9 cellular contexts compared by ENCODE assay signal in the genomic region with DNA sequence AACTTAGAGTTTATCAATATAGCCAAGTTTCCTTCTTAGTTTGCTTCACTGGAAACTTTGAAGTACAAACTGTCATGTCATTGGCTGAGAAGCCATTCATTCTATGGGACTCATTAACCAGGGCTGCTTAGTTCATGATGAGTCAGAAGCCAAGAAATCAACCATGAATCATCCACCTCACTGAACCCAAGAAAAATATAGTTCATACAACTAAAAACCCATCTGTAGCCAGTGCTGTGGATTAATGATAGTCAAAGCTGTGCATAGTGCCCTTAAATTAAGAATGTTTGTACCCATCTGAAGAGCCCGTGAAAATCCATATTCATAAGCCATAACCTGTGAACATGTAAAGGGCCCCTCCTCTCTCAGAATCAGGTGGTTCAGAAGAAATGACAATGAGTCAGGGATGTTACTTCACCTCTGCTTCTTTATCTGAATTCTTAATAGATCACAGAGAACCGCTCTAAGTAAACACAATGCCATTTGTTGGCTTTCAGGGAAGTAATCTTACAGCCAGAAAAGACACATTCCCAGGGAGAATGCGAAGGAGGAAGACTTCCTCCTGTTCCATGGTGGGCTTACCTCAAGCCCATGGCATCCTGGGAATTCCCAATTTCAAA. TPM values are rescaled to one million over a fixed set of nuclear protein-coding genes. Genes with fewer than 3 reads are reported as not detected.
DNase-seq lines count a peak whose midpoint lies in the region; ATAC-seq, FAIRE-seq and TF ChIP-seq lines count a peak whose summit lies in the region.
"Had no signal": no experiment of that assay in that cellular context is flagged by ENCODE, and none has a peak within 500 bp of the region (broad histone marks: within the 10 kb centered on the region; RNA-seq: fewer than 3 reads in every experiment).

No MANE protein-coding gene starts in this region.

- TF ChIP-seq EP300 in K562 (IDR thresholded peaks at IDR 0.05; ENCODE audit: low read length), result no peak

- no peaks in the 10 kb centered on the region for H3K9me3 ChIP-seq in K562 (replicated peaks; ENCODE audit: control insufficient read depth, insufficient read depth, low read depth, low read length)

- in situ Hi-C loops in K562 (cut with MboI), result no loop called here

- no peaks in the 10 kb centered on the region for H3K36me3 ChIP-seq in K562 (ENCODE audit: control insufficient read depth, insufficient read depth, low read length)

- H3K4me2 ChIP-seq in K562 (ENCODE audit: insufficient read depth, low read length), result no peak overlapping the region

- H3K9me1 ChIP-seq in K562 (ENCODE audit: control insufficient read depth, insufficient read depth, low read length), result no peaks in the 10 kb centered on the region

- no peak for TF ChIP-seq CTCF in GM10266 (IDR thresholded peaks at IDR 0.05; ENCODE audit: control insufficient read depth, insufficient read depth, low read depth, missing control alignments)
- no peak for TF ChIP-seq CTCF in K562 (IDR thresholded peaks at IDR 0.05 in 2 of 3, conservative IDR thresholded peaks at IDR 0.05 in 1 of 3; ENCODE audit: insufficient read depth in 2 of 3, low read depth in 1 of 3, low read length in 3 of 3)

- no TSS peak for BruUV-seq in K562 (replicated peaks; lab: Mats Ljungman, UMichigan)

- H3K9ac ChIP-seq in K562 (ENCODE audit: insufficient read depth in 1 of 2, low read depth in 2 of 2, low read length in 2 of 2), result no peak overlapping the region

- CTCF ChIA-PET in K562 (lab: Yijun Ruan, JAX; ENCODE audit: low intra/inter-chr PET ratio), result no interaction called here

- no peak for TF ChIP-seq POLR2A in K562 (conservative IDR thresholded peaks at IDR 0.05)

- peaks cover 0 to 2% of the 10 kb centered on the region in 2 experiments; a peak in 1 of 5 replicates for H3K4me1 ChIP-seq in K562 (replicated peaks in 1 of 2; ENCODE audit: control insufficient read depth in 2 of 2, insufficient read depth in 2 of 2, low read length in 2 of 2)

- WGBS in K562 (ENCODE audit: insufficient coverage, low coverage, missing lambda C conversion rate), result 0% methylated on average over 3 of the region's 3 CpGs

- intact Hi-C loops in K562 (cut with micrococcal nuclease), result no loop called here
- intact Hi-C loops in posterior vena cava (cut with DNase I), result no loop called here

- no peak for TF ChIP-seq RAD21 in K562 (CRISPR knock-in tag; conservative IDR thresholded peaks at IDR 0.05 in 1 of 2, IDR thresholded peaks at IDR 0.05 in 1 of 2)

- peak; percentile 87 for ATAC-seq in GM21576 (IDR thresholded peaks at IDR 0.05; ENCODE audit: unreplicated experiment)
- ATAC-seq in K562, result no peak

- H4K20me1 ChIP-seq in K562 (replicated peaks; ENCODE audit: control insufficient read depth, insufficient read depth, low read length), result no peaks in the 10 kb centered on the region

- DNase-seq in GM10266 (ENCODE audit: extremely low spot score) (peak; percentile 35), HTR-8/SVneo (ENCODE audit: insufficient read length, low spot score) (peak; percentile 90), K562 (ENCODE audit: extremely low read depth in 1 of 4, low spot score in 3 of 4) (peak in 2 of 4 experiments; percentile 5 to 15), pulmonary artery endothelial cell (ENCODE audit: low read depth, low spot score) (peak; percentile 76), D341Med (ENCODE audit: low spot score) (no peak), posterior vena cava (ENCODE audit: low spot score) (no peak), DMS79 treated with DMSO at 0.1 percent for 48 hours (lab: John Stamatoyannopoulos, UW) (no peak)

- no peak overlapping the region for H3K27ac ChIP-seq in K562 (ENCODE audit: extremely low read depth, low read depth, low read length)

- no peak overlapping the region for H2AFZ ChIP-seq in K562 (ENCODE audit: low read depth, low read length)

- FAIRE-seq in HTR-8/SVneo (lab: Jason Lieb, UNC), result peak; percentile 88
- FAIRE-seq in K562 (lab: Jason Lieb, UNC), result peak; percentile 55

- H3K27me3 ChIP-seq in K562 (ENCODE audit: control insufficient read depth in 2 of 2, insufficient read depth in 2 of 2, low read length in 2 of 2), result no peaks in the 10 kb centered on the region

- H3K79me2 ChIP-seq in K562 (ENCODE audit: control insufficient read depth, insufficient read depth, low read length), result no peaks in the 10 kb centered on the region

- no peak overlapping the region for H3K4me3 ChIP-seq in K562

- POLR2A ChIA-PET in K562 (lab: Yijun Ruan, JAX), result no interaction called here

TF ChIP-seq in K562, 482 proteins besides CTCF, POLR2A, EP300 and RAD21 (continues in another document):
- TF ChIP-seq FOSL1 (tag; conservative IDR thresholded peaks at IDR 0.05) (peak; percentile 99), SLC30A9 (CRISPR knock-in tag; IDR thresholded peaks at IDR 0.05) (no peak), MEIS2 (IDR thresholded peaks at IDR 0.05; ENCODE audit: partially characterized antibody) (peak; percentile 14), BACH1 (tag; IDR thresholded peaks at IDR 0.05) (peak; percentile 65; the same call in 1 of the 2 replicates), FOXA3 (CRISPR knock-in tag; conservative IDR thresholded peaks at IDR 0.05 in 1 of 2, IDR thresholded peaks at IDR 0.05 in 1 of 2) (peak in 1 of 2 experiments; percentile 70; a peak in 2 of 4 replicates), JUND (IDR thresholded peaks at IDR 0.05; ENCODE audit: borderline replicate concordance, low read depth, low read length) (peak; percentile 74; the same call in 1 of the 2 replicates), JUND (tag; IDR thresholded peaks at IDR 0.05; ENCODE audit: borderline replicate concordance, low read depth, low read length) (peak; percentile 73; the same call in 1 of the 3 replicates), SMARCA4 (IDR thresholded peaks at IDR 0.05) (peak; percentile 46; the same call in 1 of the 2 replicates), RBM34 (IDR thresholded peaks at IDR 0.05; ENCODE audit: borderline replicate concordance, insufficient read depth, low read length) (no peak), ZNF165 (CRISPR knock-in tag; IDR thresholded peaks at IDR 0.05; ENCODE audit: borderline replicate concordance) (no peak), C11orf30 (IDR thresholded peaks at IDR 0.05; ENCODE audit: low read depth) (0 out of 2 replicates have a peak, but pooled peaks have one; percentile 12)
- TF ChIP-seq, protein P1, sequence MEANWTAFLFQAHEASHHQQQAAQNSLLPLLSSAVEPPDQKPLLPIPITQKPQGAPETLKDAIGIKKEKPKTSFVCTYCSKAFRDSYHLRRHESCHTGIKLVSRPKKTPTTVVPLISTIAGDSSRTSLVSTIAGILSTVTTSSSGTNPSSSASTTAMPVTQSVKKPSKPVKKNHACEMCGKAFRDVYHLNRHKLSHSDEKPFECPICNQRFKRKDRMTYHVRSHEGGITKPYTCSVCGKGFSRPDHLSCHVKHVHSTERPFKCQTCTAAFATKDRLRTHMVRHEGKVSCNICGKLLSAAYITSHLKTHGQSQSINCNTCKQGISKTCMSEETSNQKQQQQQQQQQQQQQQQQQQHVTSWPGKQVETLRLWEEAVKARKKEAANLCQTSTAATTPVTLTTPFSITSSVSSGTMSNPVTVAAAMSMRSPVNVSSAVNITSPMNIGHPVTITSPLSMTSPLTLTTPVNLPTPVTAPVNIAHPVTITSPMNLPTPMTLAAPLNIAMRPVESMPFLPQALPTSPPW (CRISPR knock-in tag; IDR thresholded peaks at IDR 0.05), result peak; percentile 26; the same call in 1 of the 2 replicates
- TF ChIP-seq, protein P2, sequence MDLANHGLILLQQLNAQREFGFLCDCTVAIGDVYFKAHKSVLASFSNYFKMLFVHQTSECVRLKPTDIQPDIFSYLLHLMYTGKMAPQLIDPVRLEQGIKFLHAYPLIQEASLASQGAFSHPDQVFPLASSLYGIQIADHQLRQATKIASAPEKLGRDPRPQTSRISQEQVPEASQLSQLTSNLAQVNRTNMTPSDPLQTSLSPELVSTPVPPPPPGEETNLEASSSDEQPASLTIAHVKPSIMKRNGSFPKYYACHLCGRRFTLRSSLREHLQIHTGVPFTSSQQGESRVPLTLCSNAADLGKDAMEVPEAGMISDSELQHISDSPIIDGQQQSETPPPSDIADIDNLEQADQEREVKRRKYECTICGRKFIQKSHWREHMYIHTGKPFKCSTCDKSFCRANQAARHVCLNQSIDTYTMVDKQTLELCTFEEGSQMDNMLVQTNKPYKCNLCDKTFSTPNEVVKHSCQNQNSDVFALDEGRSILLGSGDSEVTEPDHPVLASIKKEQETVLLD (IDR thresholded peaks at IDR 0.05), result no peak
- TF ChIP-seq, protein P3, sequence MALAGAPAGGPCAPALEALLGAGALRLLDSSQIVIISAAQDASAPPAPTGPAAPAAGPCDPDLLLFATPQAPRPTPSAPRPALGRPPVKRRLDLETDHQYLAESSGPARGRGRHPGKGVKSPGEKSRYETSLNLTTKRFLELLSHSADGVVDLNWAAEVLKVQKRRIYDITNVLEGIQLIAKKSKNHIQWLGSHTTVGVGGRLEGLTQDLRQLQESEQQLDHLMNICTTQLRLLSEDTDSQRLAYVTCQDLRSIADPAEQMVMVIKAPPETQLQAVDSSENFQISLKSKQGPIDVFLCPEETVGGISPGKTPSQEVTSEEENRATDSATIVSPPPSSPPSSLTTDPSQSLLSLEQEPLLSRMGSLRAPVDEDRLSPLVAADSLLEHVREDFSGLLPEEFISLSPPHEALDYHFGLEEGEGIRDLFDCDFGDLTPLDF (CRISPR knock-in tag; IDR thresholded peaks at IDR 0.05), result no peak
- TF ChIP-seq, protein P4, sequence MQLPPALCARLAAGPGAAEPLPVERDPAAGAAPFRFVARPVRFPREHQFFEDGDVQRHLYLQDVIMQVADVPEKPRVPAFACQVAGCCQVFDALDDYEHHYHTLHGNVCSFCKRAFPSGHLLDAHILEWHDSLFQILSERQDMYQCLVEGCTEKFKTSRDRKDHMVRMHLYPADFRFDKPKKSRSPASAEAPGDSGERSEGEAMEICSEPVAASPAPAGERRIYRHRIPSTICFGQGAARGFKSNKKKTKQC (CRISPR knock-in tag; IDR thresholded peaks at IDR 0.05), result no peak

RNA-seq across cellular contexts. Expression of a gene that starts 25.4 kb away (rescaled TPM):
- not detected in 2 replicates for total RNA-seq in K562 (2011; cell fraction: chromatin; rRNA removed; ENCODE audit: low replicate concordance)
- total RNA-seq in K562 (2011; cell fraction: nucleolus; rRNA removed), result not detected in 2 replicates
- not detected in 2 replicates for total RNA-seq in K562 (2011; cell fraction: nucleoplasm; rRNA removed)
- not detected in 2 replicates for total RNA-seq in K562 (2014; rRNA removed)
- total RNA-seq in K562 (2014; rRNA removed; fragmentation: Illumina TruSeq; extraction: Trizol), result not detected in 2 replicates
- total RNA-seq in K562 (2015; rRNA removed; fragmentation: Illumina TruSeq; extraction: Trizol), result not detected in 2 replicates
- total RNA-seq in K562 (2021), result not detected in 2 replicates
- polyA plus RNA-seq in K562 (2011; rRNA removed), result not detected in 2 replicates
- not detected in 2 replicates for polyA plus RNA-seq in K562 (2011; cell fraction: cytosol; rRNA removed)
- not detected in 2 replicates for polyA plus RNA-seq in K562 (2011; cell fraction: nucleus; rRNA removed)
- not detected in 2 replicates for polyA plus RNA-seq in K562 (2012)
- polyA plus RNA-seq in K562 (2014; fragmentation: Illumina TruSeq; extraction: Trizol), result not detected in 2 replicates
- not detected for polyA plus RNA-seq in K562 (2014; fragmentation: Nextera tagmentation; extraction: Ambion mirVana)
- polyA plus RNA-seq in K562 (2014; rRNA removed), result not detected in 2 replicates
- not detected in 2 replicates for polyA minus RNA-seq in K562 (2011; rRNA and poly(A)+ RNA removed)
- not detected in 2 replicates for polyA minus RNA-seq in K562 (2011; cell fraction: cytosol; rRNA and poly(A)+ RNA removed)
- not detected in 2 replicates for polyA minus RNA-seq in K562 (2011; cell fraction: nucleus; rRNA and poly(A)+ RNA removed)
- total RNA-seq in pulmonary artery endothelial cell, result not detected in 2 replicates
- total RNA-seq in posterior vena cava, result not detected
- total RNA-seq: T-helper 2 cell treated with Interferon-gamma antibody and Interleukin-4, amounts not matched to agents 100 ng/mL and 5 ng/mL, for 36 hours had no signal

Comparison
In these comparisons a context has a peak if more than half of its experiments do, and no peak if none do; other contexts are left out.
1. DNase-seq: peak in GM10266 (single experiment), HTR-8/SVneo (single experiment) and pulmonary artery endothelial cell (single experiment); none in D341Med (single experiment), posterior vena cava (single experiment) and DMS79 treated with DMSO at 0.1 percent for 48 hours (single experiment).